Comparison of ENCODE assay signal across 11 cellular contexts in the genomic region with DNA sequence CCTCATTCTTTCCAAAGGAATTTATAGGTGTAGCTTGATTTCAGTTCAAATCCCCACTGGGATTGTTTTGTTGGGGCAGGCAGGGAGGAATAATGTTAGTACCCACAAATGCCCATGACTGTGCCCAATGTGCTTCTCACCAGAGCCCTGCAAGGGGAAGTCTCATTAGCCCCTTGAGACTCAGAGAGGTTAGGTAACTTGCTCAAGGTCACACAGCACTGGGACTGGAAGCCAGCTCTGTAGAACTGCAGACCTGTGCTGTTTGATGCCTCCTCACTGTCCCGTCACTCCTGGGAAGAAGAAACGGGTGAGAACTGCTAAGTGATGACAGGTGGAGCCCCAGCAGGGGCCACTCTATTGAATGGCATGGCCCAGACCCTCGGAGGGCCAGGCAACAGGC. TPM values are rescaled to one million over a fixed set of nuclear protein-coding genes. Genes with fewer than 3 reads are reported as not detected.
A peak's percentile ranks its signal among the peaks of the same experiment; 100 is the strongest.
DNase-seq lines count a peak whose midpoint lies in the region; ATAC-seq and TF ChIP-seq lines count a peak whose summit lies in the region.
"Had no signal": no experiment of that assay in that cellular context is flagged by ENCODE, and none has a peak within 500 bp of the region (broad histone marks: within the 10 kb centered on the region; RNA-seq: fewer than 3 reads in every experiment).

No MANE protein-coding gene starts in this region.

- H2AK5ac ChIP-seq in neuronal stem cell (ENCODE audit: low read depth, low read length) = no peak overlapping the region

- no peak overlapping the region for H3K4me2 ChIP-seq in neuronal stem cell (ENCODE audit: insufficient read depth, low read length, poor library complexity, severe bottlenecking)

- H3K27me3 ChIP-seq in left ventricle myocardium inferior (ENCODE audit: low read depth) (no peaks in the 10 kb centered on the region), duodenal mucosa (ENCODE audit: control insufficient read depth in 1 of 2, insufficient read depth in 2 of 2, low read length in 2 of 2) (no peaks in the 10 kb centered on the region), neuronal stem cell (ENCODE audit: control insufficient read depth in 3 of 3, insufficient read depth in 3 of 3, low read depth in 1 of 3, low read length in 3 of 3) (no peaks in the 10 kb centered on the region), vagina (no peaks in the 10 kb centered on the region)

- H3K79me1 ChIP-seq in neuronal stem cell (ENCODE audit: low read depth, low read length) = peaks cover 3% of the 10 kb centered on the region

- H3K9ac ChIP-seq in duodenal mucosa (ENCODE audit: low read depth in 1 of 2, low read length in 2 of 2) (no peak overlapping the region), neuronal stem cell (ENCODE audit: low read depth, low read length, poor library complexity) (no peak overlapping the region)

- H2AFZ ChIP-seq in neuronal stem cell (ENCODE audit: low read length) = no peak overlapping the region

- no peak overlapping the region for H2BK5ac ChIP-seq in neuronal stem cell (ENCODE audit: low read length)

- H3K4me3 ChIP-seq in left ventricle myocardium inferior (no peak overlapping the region), duodenal mucosa (ENCODE audit: low read depth in 1 of 2, low read length in 2 of 2) (no peak overlapping the region), neuronal stem cell (ENCODE audit: low read length in 2 of 2) (no peak overlapping the region), vagina (no peak overlapping the region)

- no peak overlapping the region for H2BK12ac ChIP-seq in neuronal stem cell (ENCODE audit: low read length)

- peak overlapping the region; percentile 6 for H3K18ac ChIP-seq in neuronal stem cell (ENCODE audit: low read length)

- ATAC-seq in left ventricle myocardium superior = no peak

- no CpG with 5 or more reads among the region's 3 CpGs for WGBS in neuronal stem cell (ENCODE audit: extremely low coverage in 2 of 2, insufficient read length in 2 of 2, insufficient replicate concordance in 1 of 2), 2 donors

- no peak overlapping the region for H2BK120ac ChIP-seq in neuronal stem cell (ENCODE audit: low read depth, low read length)

- no peak overlapping the region for H3K4ac ChIP-seq in neuronal stem cell (ENCODE audit: low read length)

- H3K27ac ChIP-seq in left ventricle myocardium inferior (replicated peaks) (peak overlapping the region; percentile 94), duodenal mucosa (ENCODE audit: low read depth, low read length) (peak overlapping the region; percentile 33), neuronal stem cell (replicated peaks; ENCODE audit: low read length) (no peak overlapping the region), vagina (peak overlapping the region; percentile 44)

- no peaks in the 10 kb centered on the region for H3K9me3 ChIP-seq in left ventricle myocardium inferior (replicated peaks)
- H3K9me3 ChIP-seq in duodenal mucosa (ENCODE audit: control insufficient read depth in 1 of 2, low read length in 2 of 2) = no peaks in the 10 kb centered on the region
- no peaks in the 10 kb centered on the region for H3K9me3 ChIP-seq in neuronal stem cell (replicated peaks in 1 of 2; ENCODE audit: control insufficient read depth in 2 of 2, insufficient read depth in 1 of 2, low read depth in 1 of 2, low read length in 2 of 2)
- no peaks in the 10 kb centered on the region for H3K9me3 ChIP-seq in vagina

- no peak overlapping the region for H3K14ac ChIP-seq in neuronal stem cell (ENCODE audit: low read length)

- no peak for DNase-seq in left ventricle myocardium inferior
- no peak for DNase-seq in left ventricle myocardium superior
- DNase-seq in neuronal stem cell (ENCODE audit: low spot score) = no peak
- no peak for DNase-seq in vagina (ENCODE audit: extremely low spot score in 2 of 2)
- DNase-seq in A172 (ENCODE audit: low spot score) = no peak
- no peak for DNase-seq in HuH-7.5 (ENCODE audit: low spot score)
- no peak for DNase-seq in T1000 (lab: John Stamatoyannopoulos, UW)
- DNase-seq: GF-D8; KG1; stimulated activated CD4-positive, alpha-beta T cell treated with anti-CD3 and anti-CD28 coated beads, Interleukin-4, amount 100 ng/mL, for 4 hours had no signal

- no peak overlapping the region for H4K91ac ChIP-seq in neuronal stem cell (ENCODE audit: low read depth, low read length, poor library complexity)

- H3K4me1 ChIP-seq in left ventricle myocardium inferior = peaks cover 71% of the 10 kb centered on the region
- peaks cover 11 to 30% of the 10 kb centered on the region in 2 donors for H3K4me1 ChIP-seq in duodenal mucosa (ENCODE audit: control insufficient read depth in 1 of 2, insufficient read depth in 2 of 2, low read length in 2 of 2)
- no peaks in the 10 kb centered on the region for H3K4me1 ChIP-seq in neuronal stem cell (ENCODE audit: control insufficient read depth in 2 of 2, insufficient read depth in 1 of 2, low read depth in 1 of 2, low read length in 2 of 2)
- H3K4me1 ChIP-seq in vagina = peaks cover 21% of the 10 kb centered on the region

- no peak for TF ChIP-seq POLR2A in vagina (IDR thresholded peaks at IDR 0.05)

- H3K23ac ChIP-seq in neuronal stem cell (ENCODE audit: low read depth, low read length, poor library complexity) = no peak overlapping the region

- H4K8ac ChIP-seq in neuronal stem cell (ENCODE audit: low read depth, low read length) = no peak overlapping the region

- H3K36me3 ChIP-seq in left ventricle myocardium inferior (peaks cover 14% of the 10 kb centered on the region), duodenal mucosa (ENCODE audit: control insufficient read depth in 1 of 2, insufficient read depth in 2 of 2, low read length in 2 of 2) (peaks cover 4 to 27% of the 10 kb centered on the region in 2 donors), neuronal stem cell (replicated peaks in 1 of 2; ENCODE audit: control insufficient read depth in 2 of 2, insufficient read depth in 2 of 2, low read length in 2 of 2) (peaks cover 19 to 37% of the 10 kb centered on the region in 2 donors), vagina (peaks cover 0 to 12% of the 10 kb centered on the region in 2 donors)

- no peak overlapping the region for H2BK15ac ChIP-seq in neuronal stem cell (ENCODE audit: low read length)

- TF ChIP-seq CTCF in left ventricle myocardium inferior (IDR thresholded peaks at IDR 0.05; ENCODE audit: borderline replicate concordance) (no peak), vagina (IDR thresholded peaks at IDR 0.05) (no peak)

- intact Hi-C loops in left ventricle myocardium inferior (cut with micrococcal nuclease) = no loop called here
- intact Hi-C loops in left ventricle myocardium superior (cut with micrococcal nuclease) = no loop called here
- intact Hi-C loops in vagina (cut with DNase I) = no loop called here

RNA-seq across cellular contexts. Expression of a gene that starts 8.9 kb away (rescaled TPM):
- 158 TPM for total RNA-seq in left ventricle myocardium inferior
- 167 TPM for total RNA-seq in left ventricle myocardium superior
- 21.5 TPM for polyA plus RNA-seq in neuronal stem cell (2013, experiment 1 of 2)
- 21.0 TPM for polyA plus RNA-seq in neuronal stem cell (2013, experiment 2 of 2)
- total RNA-seq in vagina = 34.6 TPM
- total RNA-seq in A172 (2014; rRNA removed; shearing (Covaris generic)) = 23.6 and 25.5 TPM in 2 replicates
